In the genomic region with DNA sequence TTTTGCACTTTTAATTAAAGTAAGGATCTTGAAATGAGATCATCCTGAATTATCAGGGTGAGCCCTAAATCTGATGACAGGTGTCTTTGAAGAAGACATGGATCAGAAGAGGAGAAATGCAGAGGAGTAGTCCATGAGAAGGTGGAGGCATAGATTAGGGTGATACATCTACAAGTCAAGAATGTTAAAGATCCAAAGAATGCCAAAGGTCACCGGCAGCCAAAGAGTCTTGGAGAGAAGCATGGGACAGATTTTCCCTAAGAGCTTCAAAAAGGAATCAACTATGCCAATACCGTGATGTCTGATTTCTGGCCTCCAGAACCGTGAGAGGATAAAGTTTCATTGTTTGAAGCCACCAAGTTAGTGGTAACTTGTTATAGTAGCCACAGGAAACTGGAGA, we compare ENCODE assay signal across 2 cellular contexts.
TF ChIP-seq lines count a peak whose summit lies in the region.

No MANE protein-coding gene starts in this region.

TF ChIP-seq in GM23338, 12 proteins besides CTCF, POLR2A, EP300 and RAD21 (continued from another document):
- TF ChIP-seq, protein P1, sequence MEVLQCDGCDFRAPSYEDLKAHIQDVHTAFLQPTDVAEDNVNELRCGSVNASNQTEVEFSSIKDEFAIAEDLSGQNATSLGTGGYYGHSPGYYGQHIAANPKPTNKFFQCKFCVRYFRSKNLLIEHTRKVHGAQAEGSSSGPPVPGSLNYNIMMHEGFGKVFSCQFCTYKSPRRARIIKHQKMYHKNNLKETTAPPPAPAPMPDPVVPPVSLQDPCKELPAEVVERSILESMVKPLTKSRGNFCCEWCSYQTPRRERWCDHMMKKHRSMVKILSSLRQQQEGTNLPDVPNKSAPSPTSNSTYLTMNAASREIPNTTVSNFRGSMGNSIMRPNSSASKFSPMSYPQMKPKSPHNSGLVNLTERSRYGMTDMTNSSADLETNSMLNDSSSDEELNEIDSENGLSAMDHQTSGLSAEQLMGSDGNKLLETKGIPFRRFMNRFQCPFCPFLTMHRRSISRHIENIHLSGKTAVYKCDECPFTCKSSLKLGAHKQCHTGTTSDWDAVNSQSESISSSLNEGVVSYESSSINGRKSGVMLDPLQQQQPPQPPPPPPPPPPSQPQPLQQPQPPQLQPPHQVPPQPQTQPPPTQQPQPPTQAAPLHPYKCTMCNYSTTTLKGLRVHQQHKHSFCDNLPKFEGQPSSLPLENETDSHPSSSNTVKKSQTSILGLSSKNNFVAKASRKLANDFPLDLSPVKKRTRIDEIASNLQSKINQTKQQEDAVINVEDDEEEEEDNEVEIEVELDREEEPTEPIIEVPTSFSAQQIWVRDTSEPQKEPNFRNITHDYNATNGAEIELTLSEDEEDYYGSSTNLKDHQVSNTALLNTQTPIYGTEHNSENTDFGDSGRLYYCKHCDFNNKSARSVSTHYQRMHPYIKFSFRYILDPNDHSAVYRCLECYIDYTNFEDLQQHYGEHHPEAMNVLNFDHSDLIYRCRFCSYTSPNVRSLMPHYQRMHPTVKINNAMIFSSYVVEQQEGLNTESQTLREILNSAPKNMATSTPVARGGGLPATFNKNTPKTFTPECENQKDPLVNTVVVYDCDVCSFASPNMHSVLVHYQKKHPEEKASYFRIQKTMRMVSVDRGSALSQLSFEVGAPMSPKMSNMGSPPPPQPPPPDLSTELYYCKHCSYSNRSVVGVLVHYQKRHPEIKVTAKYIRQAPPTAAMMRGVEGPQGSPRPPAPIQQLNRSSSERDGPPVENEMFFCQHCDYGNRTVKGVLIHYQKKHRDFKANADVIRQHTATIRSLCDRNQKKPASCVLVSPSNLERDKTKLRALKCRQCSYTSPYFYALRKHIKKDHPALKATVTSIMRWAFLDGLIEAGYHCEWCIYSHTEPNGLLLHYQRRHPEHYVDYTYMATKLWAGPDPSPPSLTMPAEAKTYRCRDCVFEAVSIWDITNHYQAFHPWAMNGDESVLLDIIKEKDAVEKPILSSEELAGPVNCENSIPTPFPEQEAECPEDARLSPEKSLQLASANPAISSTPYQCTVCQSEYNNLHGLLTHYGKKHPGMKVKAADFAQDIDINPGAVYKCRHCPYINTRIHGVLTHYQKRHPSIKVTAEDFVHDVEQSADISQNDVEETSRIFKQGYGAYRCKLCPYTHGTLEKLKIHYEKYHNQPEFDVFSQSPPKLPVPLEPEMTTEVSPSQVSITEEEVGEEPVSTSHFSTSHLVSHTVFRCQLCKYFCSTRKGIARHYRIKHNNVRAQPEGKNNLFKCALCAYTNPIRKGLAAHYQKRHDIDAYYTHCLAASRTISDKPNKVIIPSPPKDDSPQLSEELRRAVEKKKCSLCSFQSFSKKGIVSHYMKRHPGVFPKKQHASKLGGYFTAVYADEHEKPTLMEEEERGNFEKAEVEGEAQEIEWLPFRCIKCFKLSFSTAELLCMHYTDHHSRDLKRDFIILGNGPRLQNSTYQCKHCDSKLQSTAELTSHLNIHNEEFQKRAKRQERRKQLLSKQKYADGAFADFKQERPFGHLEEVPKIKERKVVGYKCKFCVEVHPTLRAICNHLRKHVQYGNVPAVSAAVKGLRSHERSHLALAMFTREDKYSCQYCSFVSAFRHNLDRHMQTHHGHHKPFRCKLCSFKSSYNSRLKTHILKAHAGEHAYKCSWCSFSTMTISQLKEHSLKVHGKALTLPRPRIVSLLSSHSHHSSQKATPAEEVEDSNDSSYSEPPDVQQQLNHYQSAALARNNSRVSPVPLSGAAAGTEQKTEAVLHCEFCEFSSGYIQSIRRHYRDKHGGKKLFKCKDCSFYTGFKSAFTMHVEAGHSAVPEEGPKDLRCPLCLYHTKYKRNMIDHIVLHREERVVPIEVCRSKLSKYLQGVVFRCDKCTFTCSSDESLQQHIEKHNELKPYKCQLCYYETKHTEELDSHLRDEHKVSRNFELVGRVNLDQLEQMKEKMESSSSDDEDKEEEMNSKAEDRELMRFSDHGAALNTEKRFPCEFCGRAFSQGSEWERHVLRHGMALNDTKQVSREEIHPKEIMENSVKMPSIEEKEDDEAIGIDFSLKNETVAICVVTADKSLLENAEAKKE (CRISPR knock-in tag; IDR thresholded peaks at IDR 0.05), result peak; percentile 37; the same call in 1 of the 2 replicates
TF ChIP-seq in GM23338: peak in this region for 1.

TF ChIP-seq in WTC11, 78 proteins besides CTCF, POLR2A, EP300 and RAD21 (continued from another document):
- TF ChIP-seq MXD4 (CRISPR knock-in tag; IDR thresholded peaks at IDR 0.05; ENCODE audit: borderline replicate concordance) (no peak), FOXP1 (CRISPR knock-in tag; IDR thresholded peaks at IDR 0.05; ENCODE audit: borderline replicate concordance) (no peak), ZNF317 (CRISPR knock-in tag; IDR thresholded peaks at IDR 0.05; ENCODE audit: borderline replicate concordance, low read depth) (no peak)
- TF ChIP-seq, protein P2, sequence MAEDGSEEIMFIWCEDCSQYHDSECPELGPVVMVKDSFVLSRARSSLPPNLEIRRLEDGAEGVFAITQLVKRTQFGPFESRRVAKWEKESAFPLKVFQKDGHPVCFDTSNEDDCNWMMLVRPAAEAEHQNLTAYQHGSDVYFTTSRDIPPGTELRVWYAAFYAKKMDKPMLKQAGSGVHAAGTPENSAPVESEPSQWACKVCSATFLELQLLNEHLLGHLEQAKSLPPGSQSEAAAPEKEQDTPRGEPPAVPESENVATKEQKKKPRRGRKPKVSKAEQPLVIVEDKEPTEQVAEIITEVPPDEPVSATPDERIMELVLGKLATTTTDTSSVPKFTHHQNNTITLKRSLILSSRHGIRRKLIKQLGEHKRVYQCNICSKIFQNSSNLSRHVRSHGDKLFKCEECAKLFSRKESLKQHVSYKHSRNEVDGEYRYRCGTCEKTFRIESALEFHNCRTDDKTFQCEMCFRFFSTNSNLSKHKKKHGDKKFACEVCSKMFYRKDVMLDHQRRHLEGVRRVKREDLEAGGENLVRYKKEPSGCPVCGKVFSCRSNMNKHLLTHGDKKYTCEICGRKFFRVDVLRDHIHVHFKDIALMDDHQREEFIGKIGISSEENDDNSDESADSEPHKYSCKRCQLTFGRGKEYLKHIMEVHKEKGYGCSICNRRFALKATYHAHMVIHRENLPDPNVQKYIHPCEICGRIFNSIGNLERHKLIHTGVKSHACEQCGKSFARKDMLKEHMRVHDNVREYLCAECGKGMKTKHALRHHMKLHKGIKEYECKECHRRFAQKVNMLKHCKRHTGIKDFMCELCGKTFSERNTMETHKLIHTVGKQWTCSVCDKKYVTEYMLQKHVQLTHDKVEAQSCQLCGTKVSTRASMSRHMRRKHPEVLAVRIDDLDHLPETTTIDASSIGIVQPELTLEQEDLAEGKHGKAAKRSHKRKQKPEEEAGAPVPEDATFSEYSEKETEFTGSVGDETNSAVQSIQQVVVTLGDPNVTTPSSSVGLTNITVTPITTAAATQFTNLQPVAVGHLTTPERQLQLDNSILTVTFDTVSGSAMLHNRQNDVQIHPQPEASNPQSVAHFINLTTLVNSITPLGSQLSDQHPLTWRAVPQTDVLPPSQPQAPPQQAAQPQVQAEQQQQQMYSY (CRISPR knock-in tag; IDR thresholded peaks at IDR 0.05), result no peak
- TF ChIP-seq, protein P3, sequence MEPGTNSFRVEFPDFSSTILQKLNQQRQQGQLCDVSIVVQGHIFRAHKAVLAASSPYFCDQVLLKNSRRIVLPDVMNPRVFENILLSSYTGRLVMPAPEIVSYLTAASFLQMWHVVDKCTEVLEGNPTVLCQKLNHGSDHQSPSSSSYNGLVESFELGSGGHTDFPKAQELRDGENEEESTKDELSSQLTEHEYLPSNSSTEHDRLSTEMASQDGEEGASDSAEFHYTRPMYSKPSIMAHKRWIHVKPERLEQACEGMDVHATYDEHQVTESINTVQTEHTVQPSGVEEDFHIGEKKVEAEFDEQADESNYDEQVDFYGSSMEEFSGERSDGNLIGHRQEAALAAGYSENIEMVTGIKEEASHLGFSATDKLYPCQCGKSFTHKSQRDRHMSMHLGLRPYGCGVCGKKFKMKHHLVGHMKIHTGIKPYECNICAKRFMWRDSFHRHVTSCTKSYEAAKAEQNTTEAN (CRISPR knock-in tag; IDR thresholded peaks at IDR 0.05), result no peak
- TF ChIP-seq, protein P4, sequence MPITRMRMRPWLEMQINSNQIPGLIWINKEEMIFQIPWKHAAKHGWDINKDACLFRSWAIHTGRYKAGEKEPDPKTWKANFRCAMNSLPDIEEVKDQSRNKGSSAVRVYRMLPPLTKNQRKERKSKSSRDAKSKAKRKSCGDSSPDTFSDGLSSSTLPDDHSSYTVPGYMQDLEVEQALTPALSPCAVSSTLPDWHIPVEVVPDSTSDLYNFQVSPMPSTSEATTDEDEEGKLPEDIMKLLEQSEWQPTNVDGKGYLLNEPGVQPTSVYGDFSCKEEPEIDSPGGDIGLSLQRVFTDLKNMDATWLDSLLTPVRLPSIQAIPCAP (CRISPR knock-in tag; IDR thresholded peaks at IDR 0.05), result no peak
